ENCODE assay signal across 13 cellular contexts in genomic region chr17:39705786-39706348, GRCh38. TPM values are rescaled to one million over a fixed set of nuclear protein-coding genes. Genes with fewer than 3 reads are reported as not detected.
DNase-seq lines count a peak whose midpoint lies in the region; ATAC-seq, FAIRE-seq and TF ChIP-seq lines count a peak whose summit lies in the region.
"Had no signal": no experiment of that assay in that cellular context is flagged by ENCODE, and none has a peak within 500 bp of the region (broad histone marks: within the 10 kb centered on the region; RNA-seq: fewer than 3 reads in every experiment).

No MANE protein-coding gene starts in this region.

- H3K9me3 ChIP-seq in RWPE2 (ENCODE audit: severe bottlenecking), result no peaks in the 10 kb centered on the region
- no peaks in the 10 kb centered on the region for H3K9me3 ChIP-seq in right cardiac atrium (ENCODE audit: control insufficient read depth, low read length)
- H3K9me3 ChIP-seq in pancreas, result no peaks in the 10 kb centered on the region
- H3K9me3 ChIP-seq: testis had no signal

- TF ChIP-seq CTCF in RWPE2 (IDR thresholded peaks at IDR 0.05; ENCODE audit: poor library complexity, severe bottlenecking), result no peak
- TF ChIP-seq CTCF in pancreas (IDR thresholded peaks at IDR 0.05), result no peak

- H3K36me3 ChIP-seq in RWPE2 (ENCODE audit: low read depth), result peaks cover 33% of the 10 kb centered on the region
- peaks cover 0 to 26% (median 3%) of the 10 kb centered on the region in 3 donors for H3K36me3 ChIP-seq in pancreas

- ATAC-seq in RWPE2 (ENCODE audit: low read depth) (peak; percentile 87), right cardiac atrium (peak; percentile 15 to 36), pancreas (peak; percentile 85 to 92 (median 88)), HG02885 (IDR thresholded peaks at IDR 0.05; ENCODE audit: poor library complexity, unreplicated experiment) (no peak), HG02970 (IDR thresholded peaks at IDR 0.05; ENCODE audit: low FRiP score, unreplicated experiment) (no peak), HG02840 (IDR thresholded peaks at IDR 0.05; ENCODE audit: low FRiP score, unreplicated experiment) (no peak)

- FAIRE-seq in pancreas (lab: Jason Lieb, UNC), result no peak

- H3K4me1 ChIP-seq in RWPE2 (ENCODE audit: insufficient read depth, poor library complexity, severe bottlenecking), result peaks cover 16% of the 10 kb centered on the region
- peaks cover 12% of the 10 kb centered on the region for H3K4me1 ChIP-seq in right cardiac atrium (ENCODE audit: control insufficient read depth, insufficient read depth, low read length)
- peaks cover 30 to 53% (median 44%) of the 10 kb centered on the region in 3 donors for H3K4me1 ChIP-seq in pancreas
- H3K4me1 ChIP-seq: testis had no signal

- DNase-seq in DMS53 (lab: John Stamatoyannopoulos, UW) (peak; percentile 94), RWPE2 (ENCODE audit: low spot score) (no peak), right cardiac atrium (peak in 1 of 3 donors; percentile 71), pancreas (peak; percentile 82 to 95 (median 92))
- DNase-seq in activated CD4-positive, alpha-beta T cell treated with anti-CD3 and anti-CD28 coated beads for 48 hours, result no peak
- DNase-seq: cerebellar nuclear complex, NCI-H1436, testis, WERI-Rb-1 had no signal

- WGBS in right cardiac atrium, result 65% methylated on average over 12 of the region's 12 CpGs
- 11 to 17% methylated on average over 12 of the region's 12 CpGs for WGBS in pancreas, 2 donors

- H3K27me3 ChIP-seq in RWPE2 (ENCODE audit: insufficient read depth, poor library complexity, severe bottlenecking) (no peaks in the 10 kb centered on the region), right cardiac atrium (ENCODE audit: control insufficient read depth, insufficient read depth) (no peaks in the 10 kb centered on the region), pancreas (no peaks in the 10 kb centered on the region)
- H3K27me3 ChIP-seq: testis had no signal

- H3K4me3 ChIP-seq in RWPE2 (ENCODE audit: severe bottlenecking) (no peak overlapping the region), right cardiac atrium (ENCODE audit: low read length) (no peak overlapping the region), pancreas (peak overlapping the region in 2 of 4 donors; percentile 15 to 16)
- H3K4me3 ChIP-seq: testis had no signal

- intact Hi-C loops in right cardiac atrium (cut with DNase I) (loop anchor here in 1 of 4 donors (10.0 kb wide), 1 partner anchor 61 kb away; no protein-coding TSS in a partner anchor), pancreas (cut with DNase I) (no loop called here)

- H3K27ac ChIP-seq in RWPE2 (ENCODE audit: poor library complexity, severe bottlenecking), result peak overlapping the region; percentile 56
- H3K27ac ChIP-seq in right cardiac atrium (ENCODE audit: low read length), result peak overlapping the region; percentile 84
- peak overlapping the region; percentile 90 to 96 (median 94) for H3K27ac ChIP-seq in pancreas
- H3K27ac ChIP-seq: testis, WERI-Rb-1 had no signal

RNA-seq across cellular contexts. Expression of gene ERBB2, which starts 6.0 kb away (rescaled TPM):
- total RNA-seq in right cardiac atrium (100 to 1,000 TPM in 3 of 4 donors, 10 to 100 TPM in 1; 99.2 to 178 (median 114) TPM), pancreas (10 to 100 TPM; 38.7 to 78.9 (median 45.0) TPM)
- polyA plus RNA-seq in right cardiac atrium (56.4 TPM), pancreas (10 to 100 TPM; 37.2 to 44.3 TPM)

RNA-seq across cellular contexts. Expression of gene PGAP3, which starts 18.0 kb away (rescaled TPM):
- total RNA-seq in right cardiac atrium (10 to 100 TPM; 12.9 to 24.0 (median 15.2) TPM), pancreas (10 to 100 TPM; 19.4 to 33.4 (median 23.1) TPM)
- polyA plus RNA-seq in right cardiac atrium (13.6 TPM), pancreas (10 to 100 TPM; 34.7 to 46.3 TPM)

RNA-seq across cellular contexts. Expression of gene MIEN1, which starts 24.5 kb away (rescaled TPM):
- 10 to 100 TPM; 53.6 to 67.8 (median 61.8) TPM for total RNA-seq in right cardiac atrium
- polyA plus RNA-seq in right cardiac atrium, result 152 TPM
- total RNA-seq in pancreas, result 10 to 100 TPM; 17.0 to 26.5 (median 24.3) TPM
- polyA plus RNA-seq in pancreas, result 10 to 100 TPM; 54.4 to 75.2 TPM

RNA-seq across cellular contexts. Expression of gene GRB7, which starts 31.9 kb away (rescaled TPM):
- 1 to 10 TPM in 3 of 4 donors, under 1 TPM in 1; 0.39 to 2.7 (median 1.6) TPM for total RNA-seq in right cardiac atrium
- 0.70 TPM for polyA plus RNA-seq in right cardiac atrium
- total RNA-seq in pancreas, result 10 to 100 TPM; 17.8 to 39.9 (median 26.5) TPM
- 10 to 100 TPM; 50.4 to 64.4 TPM for polyA plus RNA-seq in pancreas
- polyA plus RNA-seq: neural cell had no signal

RNA-seq across cellular contexts. Expression of gene PNMT, which starts 37.6 kb away (rescaled TPM):
- total RNA-seq in right cardiac atrium, result 10 to 100 TPM; 18.1 to 39.6 (median 21.3) TPM
- polyA plus RNA-seq in right cardiac atrium, result 32.7 TPM
- under 1 TPM in 3 of 6 donors, not detected in 3; 0.16 to 0.64 (median 0.23) TPM for total RNA-seq in pancreas
- polyA plus RNA-seq in pancreas, result 10 to 100 TPM in 1 of 2 donors, 1 to 10 TPM in 1; 3.0 to 11.7 TPM

Comparison
In these comparisons a context has a peak if more than half of its experiments do, and no peak if none do; other contexts are left out.
1. DNase-seq: peak in DMS53 (single experiment) and pancreas (6 of 6); none in RWPE2 (single experiment) and activated CD4-positive, alpha-beta T cell treated with anti-CD3 and anti-CD28 coated beads for 48 hours (single experiment).
2. ATAC-seq: peak in RWPE2 (single experiment), right cardiac atrium (2 of 2) and pancreas (4 of 4); none in HG02885 (single experiment), HG02970 (single experiment) and HG02840 (single experiment).
3. Peak in every context shown above with its lines, with median percentiles within 50 percentile points of each other: H3K27ac ChIP-seq.